ENCODE assay signal across 8 cellular contexts in the genomic region with DNA sequence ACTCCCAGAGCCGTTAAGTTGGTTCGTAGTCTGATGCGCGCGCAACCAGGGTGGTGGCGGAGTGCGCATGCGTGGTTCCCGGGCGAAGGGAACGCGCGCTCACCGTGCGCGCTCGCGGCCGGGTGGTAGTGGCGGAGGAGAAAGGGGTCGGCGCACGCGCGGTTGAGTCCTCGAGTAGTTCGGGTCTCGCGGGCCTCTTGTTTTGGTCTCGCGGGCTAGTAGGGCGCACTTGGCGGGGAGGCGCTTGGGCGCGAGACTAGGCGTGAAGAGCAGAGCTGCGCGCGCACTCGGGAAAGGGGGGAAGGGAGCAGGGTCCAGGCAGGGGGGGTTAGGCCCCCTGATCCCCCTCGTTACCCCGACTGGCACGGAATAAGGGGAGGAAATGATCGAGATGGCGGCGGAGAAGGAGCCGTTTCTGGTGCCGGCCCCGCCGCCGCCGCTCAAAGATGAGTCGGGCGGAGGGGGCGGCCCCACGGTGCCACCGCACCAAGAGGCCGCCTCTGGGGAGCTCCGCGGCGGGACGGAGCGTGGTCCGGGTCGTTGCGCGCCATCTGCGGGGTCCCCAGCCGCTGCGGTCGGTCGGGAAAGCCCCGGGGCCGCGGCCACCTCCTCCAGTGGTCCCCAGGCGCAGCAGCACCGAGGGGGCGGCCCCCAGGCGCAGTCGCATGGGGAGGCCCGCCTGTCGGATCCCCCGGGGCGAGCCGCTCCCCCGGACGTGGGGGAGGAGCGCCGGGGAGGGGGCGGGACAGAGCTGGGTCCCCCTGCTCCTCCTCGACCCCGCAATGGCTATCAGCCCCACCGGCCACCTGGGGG. TPM values are rescaled to one million over a fixed set of nuclear protein-coding genes. Genes with fewer than 3 reads are reported as not detected.
DNase-seq lines count a peak whose midpoint lies in the region; ATAC-seq, FAIRE-seq and TF ChIP-seq lines count a peak whose summit lies in the region.

A gene with protein sequence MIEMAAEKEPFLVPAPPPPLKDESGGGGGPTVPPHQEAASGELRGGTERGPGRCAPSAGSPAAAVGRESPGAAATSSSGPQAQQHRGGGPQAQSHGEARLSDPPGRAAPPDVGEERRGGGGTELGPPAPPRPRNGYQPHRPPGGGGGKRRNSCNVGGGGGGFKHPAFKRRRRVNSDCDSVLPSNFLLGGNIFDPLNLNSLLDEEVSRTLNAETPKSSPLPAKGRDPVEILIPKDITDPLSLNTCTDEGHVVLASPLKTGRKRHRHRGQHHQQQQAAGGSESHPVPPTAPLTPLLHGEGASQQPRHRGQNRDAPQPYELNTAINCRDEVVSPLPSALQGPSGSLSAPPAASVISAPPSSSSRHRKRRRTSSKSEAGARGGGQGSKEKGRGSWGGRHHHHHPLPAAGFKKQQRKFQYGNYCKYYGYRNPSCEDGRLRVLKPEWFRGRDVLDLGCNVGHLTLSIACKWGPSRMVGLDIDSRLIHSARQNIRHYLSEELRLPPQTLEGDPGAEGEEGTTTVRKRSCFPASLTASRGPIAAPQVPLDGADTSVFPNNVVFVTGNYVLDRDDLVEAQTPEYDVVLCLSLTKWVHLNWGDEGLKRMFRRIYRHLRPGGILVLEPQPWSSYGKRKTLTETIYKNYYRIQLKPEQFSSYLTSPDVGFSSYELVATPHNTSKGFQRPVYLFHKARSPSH (plus strand): TSS at position 195 of the 813 bp plus-strand sequence. CDS start 188 bp downstream, at position 383.

- H2BK20ac ChIP-seq in H1 (ENCODE audit: low read length) = no peak within 1 kb of the TSS

- ATAC-seq in GM21367 (IDR thresholded peaks at IDR 0.05; ENCODE audit: unreplicated experiment) = peak; percentile 30
- peak; percentile 47 for ATAC-seq in activated CD8-positive, alpha-beta memory T cell treated with anti-CD3 and anti-CD28 coated beads, Interleukin-2, amount 10 ng/mL, durations not matched to agents 7 days and 5 days

- peak within 1 kb of the TSS; percentile 85; the same call in 1 of the 2 replicates for H2BK12ac ChIP-seq in H1 (ENCODE audit: low read depth, low read length)
- H2BK12ac ChIP-seq in mesenchymal stem cell (ENCODE audit: low read length in 2 of 2) = peak within 1 kb of the TSS; percentile 57 to 59

- H3K79me1 ChIP-seq in H1 (ENCODE audit: low read depth, low read length) (peaks cover 2% of the 10 kb centered on the region), mesenchymal stem cell (replicated peaks; ENCODE audit: low read length, poor library complexity, severe bottlenecking) (peaks cover 6% of the 10 kb centered on the region)

- peaks cover 5% of the 10 kb centered on the region; the same call in 1 of the 2 replicates for H3K27me3 ChIP-seq in HUES6 (ENCODE audit: control insufficient read depth, insufficient read depth, low read length)
- H3K27me3 ChIP-seq in NT2/D1 (ENCODE audit: insufficient read depth, insufficient read length) = no peaks in the 10 kb centered on the region
- H3K27me3 ChIP-seq in H1 (replicated peaks in 1 of 4; ENCODE audit: control insufficient read depth in 3 of 4, extremely low read depth in 1 of 4, insufficient read depth in 3 of 4, low read length in 3 of 4) = peaks cover 0 to 6% (median 6%) of the 10 kb centered on the region in 4 experiments; a peak in 4 of 7 replicates
- H3K27me3 ChIP-seq in mesenchymal stem cell (ENCODE audit: control insufficient read depth in 1 of 2, insufficient read depth in 1 of 2, low read length in 2 of 2) = no peaks in the 10 kb centered on the region

- H2BK5ac ChIP-seq in H1 (ENCODE audit: low read depth, low read length) = peak within 1 kb of the TSS; percentile 99
- H2BK5ac ChIP-seq in mesenchymal stem cell (ENCODE audit: low read depth, low read length, poor library complexity, severe bottlenecking) = peak within 1 kb of the TSS; percentile 99

- peak within 1 kb of the TSS; percentile 44 for H3K14ac ChIP-seq in H1 (ENCODE audit: insufficient read length)
- peak within 1 kb of the TSS; percentile 89 to 97 for H3K14ac ChIP-seq in mesenchymal stem cell (ENCODE audit: low read length in 2 of 2)

- H3K9me3 ChIP-seq in HUES6 (ENCODE audit: control insufficient read depth, insufficient read depth, low read depth, low read length) (no peaks in the 10 kb centered on the region), NT2/D1 (ENCODE audit: insufficient read depth, low read length) (peaks cover 6% of the 10 kb centered on the region; the same call in 1 of the 2 replicates), H1 (ENCODE audit: insufficient read depth in 2 of 2, low read depth in 1 of 2, low read length in 1 of 2) (peaks cover 0 to 6% of the 10 kb centered on the region in 2 experiments; a peak in 1 of 4 replicates), mesenchymal stem cell (ENCODE audit: control insufficient read depth, low read length) (no peaks in the 10 kb centered on the region)

- H2AK5ac ChIP-seq in H1 (ENCODE audit: low read depth, low read length) (peak within 1 kb of the TSS; percentile 99), mesenchymal stem cell (ENCODE audit: low read length, severe bottlenecking) (peak within 1 kb of the TSS; percentile 86)

- H3K9me3 Mint-ChIP-seq in activated CD8-positive, alpha-beta memory T cell treated with anti-CD3 and anti-CD28 coated beads, Interleukin-2, amount 10 ng/mL, durations not matched to agents 7 days and 5 days (ENCODE audit: low read depth) = no peaks in the 10 kb centered on the region

- peak within 1 kb of the TSS; percentile 95 for H3K9ac ChIP-seq in HUES6 (ENCODE audit: low read length)
- peak within 1 kb of the TSS; percentile 97 for H3K9ac ChIP-seq in NT2/D1 (ENCODE audit: insufficient read length, low read depth)
- peak within 1 kb of the TSS; percentile 89 to 97 (median 94) for H3K9ac ChIP-seq in H1 (replicated peaks in 1 of 4; ENCODE audit: extremely low read depth in 1 of 4, low read depth in 3 of 4, low read length in 3 of 4)
- H3K9ac ChIP-seq in mesenchymal stem cell (ENCODE audit: low read length) = peak within 1 kb of the TSS; percentile 99

- WGBS in H1 (ENCODE audit: extremely low coverage in 1 of 2, insufficient coverage in 1 of 2, insufficient read length in 1 of 2, insufficient replicate concordance in 2 of 2, low coverage in 1 of 2, low lambda C conversion rate in 2 of 2, missing lambda C conversion rate in 1 of 2), 2 experiments = 0% methylated on average over 35 of the region's 94 CpGs; no CpG with 5 or more reads in 1 of the 2 experiments
- under 1% methylated on average over 69 of the region's 94 CpGs for WGBS in mesenchymal stem cell

- H4K5ac ChIP-seq in H1 (ENCODE audit: insufficient read length, low read depth, low read length) = peak within 1 kb of the TSS; percentile 97

- peaks cover 42% of the 10 kb centered on the region for H3K36me3 ChIP-seq in HUES6 (ENCODE audit: control insufficient read depth, insufficient read depth, low read length)
- H3K36me3 ChIP-seq in NT2/D1 (ENCODE audit: insufficient read depth, insufficient read length, low read length) = peaks cover 45% of the 10 kb centered on the region
- peaks cover 2 to 41% (median 18%) of the 10 kb centered on the region in 4 experiments; a peak in 6 of 8 replicates for H3K36me3 ChIP-seq in H1 (ENCODE audit: control insufficient read depth in 2 of 4, insufficient read depth in 4 of 4, low read length in 3 of 4)
- H3K36me3 ChIP-seq in mesenchymal stem cell (ENCODE audit: control insufficient read depth in 1 of 2, insufficient read depth in 2 of 2, low read depth in 1 of 2, low read length in 2 of 2) = peaks cover 35 to 42% of the 10 kb centered on the region in 2 experiments

- H2BK120ac ChIP-seq in H1 (replicated peaks; ENCODE audit: low read depth, low read length) (no peak within 1 kb of the TSS), mesenchymal stem cell (ENCODE audit: low read depth, low read length) (peak within 1 kb of the TSS; percentile 98)

- H4K8ac ChIP-seq in H1 (ENCODE audit: extremely low read depth, insufficient read depth, low read length) (peak within 1 kb of the TSS; percentile 98), mesenchymal stem cell (ENCODE audit: low read length) (peak within 1 kb of the TSS; percentile 99)

- peaks cover 9% of the 10 kb centered on the region for H3K27me3 Mint-ChIP-seq in activated CD8-positive, alpha-beta memory T cell treated with anti-CD3 and anti-CD28 coated beads, Interleukin-2, amount 10 ng/mL, durations not matched to agents 7 days and 5 days

- H3K4me1 Mint-ChIP-seq in activated CD8-positive, alpha-beta memory T cell treated with anti-CD3 and anti-CD28 coated beads, Interleukin-2, amount 10 ng/mL, durations not matched to agents 7 days and 5 days = peaks cover 50% of the 10 kb centered on the region

- H3K4me2 ChIP-seq in H1 (ENCODE audit: insufficient read depth in 1 of 2, low read depth in 2 of 2, low read length in 2 of 2) (peak within 1 kb of the TSS; percentile 84 to 88), mesenchymal stem cell (ENCODE audit: low read length, poor library complexity, severe bottlenecking) (peak within 1 kb of the TSS; percentile 66)

- H3K23ac ChIP-seq in H1 (ENCODE audit: insufficient read length) (no peak within 1 kb of the TSS), mesenchymal stem cell (ENCODE audit: low read length in 2 of 2) (peak within 1 kb of the TSS in 1 of 2 experiments; percentile 17)

- H4K20me1 ChIP-seq in H1 (replicated peaks in 1 of 2; ENCODE audit: control insufficient read depth in 1 of 2, insufficient read depth in 2 of 2, low read length in 2 of 2) = peaks cover 7 to 8% of the 10 kb centered on the region in 2 experiments

- H3K23me2 ChIP-seq in H1 (ENCODE audit: low read depth, low read length) = peaks cover 8% of the 10 kb centered on the region; the same call in 1 of the 2 replicates

- H3K27ac ChIP-seq in HUES6 (ENCODE audit: low read depth, low read length) (peak within 1 kb of the TSS; percentile 98), H1 (ENCODE audit: low read depth, low read length) (peak within 1 kb of the TSS; percentile 96), mesenchymal stem cell (ENCODE audit: low read length, poor library complexity, severe bottlenecking) (peak within 1 kb of the TSS; percentile 100)

- peak within 1 kb of the TSS; percentile 88; the same call in 1 of the 2 replicates for H2BK15ac ChIP-seq in H1 (ENCODE audit: low read length)
- H2BK15ac ChIP-seq in mesenchymal stem cell (ENCODE audit: low read depth, poor library complexity, severe bottlenecking) = peak within 1 kb of the TSS; percentile 100

- H3K4me3 Mint-ChIP-seq in activated CD8-positive, alpha-beta memory T cell treated with anti-CD3 and anti-CD28 coated beads, Interleukin-2, amount 10 ng/mL, durations not matched to agents 7 days and 5 days = peak within 1 kb of the TSS; percentile 97

- no peak within 1 kb of the TSS for H2AFZ ChIP-seq in H1 (ENCODE audit: low read length)
- H2AFZ ChIP-seq in mesenchymal stem cell (ENCODE audit: low read depth, low read length) = peak within 1 kb of the TSS; percentile 36

- CTCF ChIA-PET in activated CD8-positive, alpha-beta memory T cell treated with anti-CD3 and anti-CD28 coated beads, Interleukin-2, amount 10 ng/mL, durations not matched to agents 7 days and 5 days (lab: Charles Lee) = interaction anchor here (1.0 to 4.7 kb wide), 7 partner anchors 14 to 299 kb away, joined by 3 to 22 read pairs (median 5); a partner anchor contains a TSS
- CTCF ChIA-PET in H1 (lab: Charles Lee; ENCODE audit: partially characterized antibody) = interaction anchor here (0.6 to 1.7 kb wide), 6 partner anchors 8 to 295 kb away, joined by 3 to 4 read pairs (median 3); no protein-coding TSS in a partner anchor

- H4K91ac ChIP-seq in H1 (replicated peaks; ENCODE audit: insufficient read length, low read length) = peak within 1 kb of the TSS; percentile 98
- H4K91ac ChIP-seq in mesenchymal stem cell (ENCODE audit: low read length) = peak within 1 kb of the TSS; percentile 100

- H3K56ac ChIP-seq in H1 (replicated peaks; ENCODE audit: insufficient read length, low read depth, low read length) = peak within 1 kb of the TSS; percentile 99

- peaks cover 0 to 42% of the 10 kb centered on the region in 2 experiments; a peak in 3 of 4 replicates for H3K79me2 ChIP-seq in H1 (ENCODE audit: control insufficient read depth in 1 of 2, insufficient read depth in 2 of 2, low read length in 2 of 2)

- no peak for TF ChIP-seq EP300 in H1 (IDR thresholded peaks at IDR 0.05; ENCODE audit: borderline replicate concordance in 1 of 2, low read depth in 2 of 2, low read length in 2 of 2)

- no peak for FAIRE-seq in H1 (lab: Jason Lieb, UNC)

- no peak for TF ChIP-seq CTCF in H1 (IDR thresholded peaks at IDR 0.05; ENCODE audit: control extremely low read depth in 1 of 3, insufficient read depth in 1 of 3, low read depth in 1 of 3, low read length in 3 of 3)

- H3K4ac ChIP-seq in H1 (replicated peaks; ENCODE audit: insufficient read length, low read depth, low read length) = peak within 1 kb of the TSS; percentile 97
- peak within 1 kb of the TSS; percentile 81 to 97 for H3K4ac ChIP-seq in mesenchymal stem cell (ENCODE audit: low read depth in 1 of 2, low read length in 2 of 2)

- H3K27ac Mint-ChIP-seq in activated CD8-positive, alpha-beta memory T cell treated with anti-CD3 and anti-CD28 coated beads, Interleukin-2, amount 10 ng/mL, durations not matched to agents 7 days and 5 days = peak within 1 kb of the TSS; percentile 100

- peaks cover 25% of the 10 kb centered on the region for H3K4me1 ChIP-seq in HUES6 (ENCODE audit: control insufficient read depth, insufficient read depth, low read length)
- H3K4me1 ChIP-seq in NT2/D1 (ENCODE audit: insufficient read depth, insufficient read length) = peaks cover 17% of the 10 kb centered on the region
- peaks cover 3 to 16% (median 8%) of the 10 kb centered on the region in 4 experiments for H3K4me1 ChIP-seq in H1 (replicated peaks in 1 of 4; ENCODE audit: control insufficient read depth in 3 of 4, insufficient read depth in 4 of 4, low read length in 3 of 4)
- H3K4me1 ChIP-seq in mesenchymal stem cell (ENCODE audit: control insufficient read depth, insufficient read depth, low read depth, low read length) = peaks cover 24% of the 10 kb centered on the region

- POLR2A ChIA-PET in H1 (lab: Charles Lee; ENCODE audit: partially characterized antibody) = interaction anchor here (0.5 to 4.2 kb wide), 64 partner anchors 8 to 846 kb away, joined by 3 to 81 read pairs (median 5); a partner anchor contains a TSS

- no peak for TF ChIP-seq RAD21 in H1 (IDR thresholded peaks at IDR 0.05 in 1 of 2, conservative IDR thresholded peaks at IDR 0.05 in 1 of 2; ENCODE audit: low read depth in 2 of 2, low read length in 2 of 2)

- H3K36me3 Mint-ChIP-seq in activated CD8-positive, alpha-beta memory T cell treated with anti-CD3 and anti-CD28 coated beads, Interleukin-2, amount 10 ng/mL, durations not matched to agents 7 days and 5 days = peaks cover 31% of the 10 kb centered on the region

- peak within 1 kb of the TSS; percentile 98 for H3K18ac ChIP-seq in H1 (ENCODE audit: extremely low read depth, low read length)
- H3K18ac ChIP-seq in mesenchymal stem cell (ENCODE audit: low read depth in 1 of 2, low read length in 2 of 2) = peak within 1 kb of the TSS; percentile 97 to 99

- peak within 1 kb of the TSS; percentile 82 for H3K4me3 ChIP-seq in HUES6 (ENCODE audit: low read depth, low read length)
- peak within 1 kb of the TSS; percentile 87 for H3K4me3 ChIP-seq in NT2/D1 (ENCODE audit: insufficient read length, low read depth)
- peak within 1 kb of the TSS; percentile 73 to 85 (median 80) for H3K4me3 ChIP-seq in H1 (ENCODE audit: extremely low read depth in 1 of 4, insufficient read depth in 2 of 4, low read depth in 3 of 4, low read length in 4 of 4)
- peak within 1 kb of the TSS; percentile 85 to 90 for H3K4me3 ChIP-seq in mesenchymal stem cell (ENCODE audit: insufficient read depth in 1 of 2, low read depth in 1 of 2, low read length in 2 of 2)

- peak; percentile 85 for DNase-seq in CMK (ENCODE audit: low read depth)
- DNase-seq in NT2/D1 (ENCODE audit: low read depth, low spot score) = peak; percentile 81
- DNase-seq in activated CD8-positive, alpha-beta memory T cell treated with anti-CD3 and anti-CD28 coated beads, Interleukin-2, amount 10 ng/mL, durations not matched to agents 7 days and 5 days = peak; percentile 97
- DNase-seq in H1 (ENCODE audit: low read depth in 1 of 2, low spot score in 2 of 2) = peak in 1 of 2 experiments; percentile 97
- DNase-seq in mesenchymal stem cell = peak; percentile 98
- DNase-seq in stimulated activated CD8-positive, alpha-beta memory T cell treated with anti-CD3 and anti-CD28 coated beads, Interleukin-12 subunit alpha, Interleukin-12 subunit beta, amount 100 ng/mL, for 1 hour (ENCODE audit: low read depth) = peak; percentile 97

- TF ChIP-seq POLR2A in H1 (IDR thresholded peaks at IDR 0.05; ENCODE audit: control extremely low read depth in 1 of 2, low read depth in 2 of 2, low read length in 2 of 2) = peak in 1 of 2 experiments; percentile 67; a peak in 2 of 3 replicates

RNA-seq across cellular contexts. Expression of the gene that starts here (rescaled TPM):
- 10 to 100 TPM; 42.4 to 50.2 TPM for total RNA-seq in activated CD8-positive, alpha-beta memory T cell treated with anti-CD3 and anti-CD28 coated beads, Interleukin-2, amount 10 ng/mL, durations not matched to agents 7 days and 5 days
- total RNA-seq in H1 (2021; fragmentation: NEBNext Ultra II Directional; extraction: Animal tissue kit (Norgen Biotek cat#: 25700)) = 48.8 and 51.2 TPM in 2 replicates
- polyA plus RNA-seq in H1 (2011; rRNA removed) = 22.8 and 25.8 TPM in 2 replicates
- polyA plus RNA-seq in H1 (2011; cell fraction: cytosol; rRNA removed) = 20.3 TPM
- 31.4 TPM for polyA plus RNA-seq in H1 (2011; cell fraction: nucleus; rRNA removed)
- 31.7 to 46.6 TPM (median 42.9 TPM) in 4 replicates for polyA plus RNA-seq in H1 (2012, experiment 1 of 2)
- 45.8 TPM for polyA plus RNA-seq in H1 (2012, experiment 2 of 2)
- 25.2 TPM for polyA plus RNA-seq in H1 (2013, experiment 1 of 2)
- 24.6 TPM for polyA plus RNA-seq in H1 (2013, experiment 2 of 2)
- 36.0 and 42.1 TPM in 2 replicates for polyA minus RNA-seq in H1 (2011; rRNA and poly(A)+ RNA removed)
- polyA minus RNA-seq in H1 (2011; cell fraction: cytosol; rRNA and poly(A)+ RNA removed) = 18.4 TPM
- 31.3 TPM for polyA minus RNA-seq in H1 (2011; cell fraction: nucleus; rRNA and poly(A)+ RNA removed)
- polyA plus RNA-seq in mesenchymal stem cell (2013, experiment 1 of 2) = 17.9 TPM
- 17.3 TPM for polyA plus RNA-seq in mesenchymal stem cell (2013, experiment 2 of 2)
